ENCODE assay signal across 31 cellular contexts in genomic region chr7:17485905-17486304, GRCh38.
"Had no signal": no experiment of that assay in that cellular context is flagged by ENCODE, and none has a peak within 500 bp of the region (broad histone marks: within the 10 kb centered on the region; RNA-seq: fewer than 3 reads in every experiment).

No MANE protein-coding gene starts in this region.

- H3K4me1 ChIP-seq: adrenal gland, body of pancreas, foreskin keratinocyte, gastrocnemius medialis, heart left ventricle had no signal

- H3K9me3 ChIP-seq: adrenal gland, body of pancreas, esophagus squamous epithelium, gastrocnemius medialis, heart left ventricle had no signal

- ATAC-seq: activated naive CD8-positive, alpha-beta T cell treated with anti-CD3 and anti-CD28 coated beads, Interleukin-2, amount 50 U/mL, for 24 hours; activated T-cell treated with anti-CD3 and anti-CD28 coated beads, Interleukin-2, amount 50 U/mL, for 4 hours; activated T-helper 17 cell treated with anti-CD3 and anti-CD28 coated beads, Interleukin-2, amount 50 U/mL, for 72 hours; body of pancreas; effector memory CD8-positive, alpha-beta T cell; foreskin keratinocyte; gastrocnemius medialis; heart left ventricle had no signal

- H3K4me3 ChIP-seq: adrenal gland, body of pancreas, esophagus squamous epithelium, gastrocnemius medialis, heart left ventricle had no signal

- FAIRE-seq: colon had no signal

- DNase-seq: activated CD4-positive, alpha-beta memory T cell treated with anti-CD3 and anti-CD28 coated beads, Interleukin-2, amount 10 ng/mL, durations not matched to agents 7 days and 5 days; activated CD4-positive, alpha-beta T cell treated with anti-CD3 and anti-CD28 coated beads for 1 hour; activated CD4-positive, alpha-beta T cell treated with anti-CD3 and anti-CD28 coated beads for 4 hours; activated CD4-positive, alpha-beta T cell treated with anti-CD3 and anti-CD28 coated beads, Interleukin-2, amount 10 ng/mL, durations not matched to agents 7 days and 5 days; activated CD4-positive, alpha-beta T cell treated with anti-CD3 and anti-CD28 coated beads, Interleukin-2, amount 50 U/mL, for 4 hours; activated CD8-positive, alpha-beta memory T cell treated with anti-CD3 and anti-CD28 coated beads for 24 hours; activated effector memory CD4-positive, alpha-beta T cell treated with Interleukin-2 at 50 U/mL for 16 hours; activated gamma-delta T cell treated with Interleukin-2 at 50 U/mL for 16 hours; activated naive CD4-positive, alpha-beta T cell treated with Interleukin-2 at 50 U/mL for 16 hours; activated naive CD8-positive, alpha-beta T cell treated with anti-CD3 and anti-CD28 coated beads for 36 hours; activated naive CD8-positive, alpha-beta T cell treated with anti-CD3 and anti-CD28 coated beads, Interleukin-2, amount 50 U/mL, for 24 hours; activated T-cell treated with anti-CD3 and anti-CD28 coated beads, Interleukin-2, amount 50 U/mL, for 4 hours; adrenal gland; amygdala; aorta; body of pancreas; caudate nucleus; cortex of kidney; dermis blood vessel endothelial cell; effector CD4-positive, alpha-beta T cell; effector memory CD8-positive, alpha-beta T cell; esophagus squamous epithelium; foreskin keratinocyte; gastrocnemius medialis; glutamatergic neuron; heart left ventricle; hypothalamus; T-helper 2 cell had no signal

- H3K27ac ChIP-seq: adrenal gland, body of pancreas, epithelial cell of prostate, esophagus squamous epithelium, foreskin keratinocyte, gastrocnemius medialis, heart left ventricle had no signal

- H3K36me3 ChIP-seq: adrenal gland, esophagus squamous epithelium, gastrocnemius medialis, heart left ventricle had no signal

- H3K27me3 ChIP-seq: adrenal gland, body of pancreas, esophagus squamous epithelium, foreskin keratinocyte, gastrocnemius medialis, heart left ventricle had no signal
